18 cellular contexts compared by ENCODE assay signal in genomic region chr5:127431977-127432376, GRCh38.
DNase-seq lines count a peak whose midpoint lies in the region; ATAC-seq, FAIRE-seq and TF ChIP-seq lines count a peak whose summit lies in the region.
"Had no signal": no experiment of that assay in that cellular context is flagged by ENCODE, and none has a peak within 500 bp of the region (broad histone marks: within the 10 kb centered on the region; RNA-seq: fewer than 3 reads in every experiment).

No MANE protein-coding gene starts in this region.

- H3K4me3 Mint-ChIP-seq in mesothelial cell of epicardium, result no peak overlapping the region
- H3K4me3 Mint-ChIP-seq in activated CD8-positive, alpha-beta T cell treated with anti-CD3 and anti-CD28 coated beads for 36 hours, result no peak overlapping the region
- H3K4me3 Mint-ChIP-seq: CD4-positive, CD25-positive, alpha-beta regulatory T cell had no signal

- WGBS in pancreas, 2 donors, result 58 to 59% methylated on average over 4 of the region's 4 CpGs

- peaks cover 0 to 2% (median 0%) of the 10 kb centered on the region in 3 donors for H3K4me1 ChIP-seq in pancreas
- H3K4me1 ChIP-seq: BLaER1 treated with 17β-estradiol and CSF1 and Interleukin-3, amounts not matched to agents 10 nM and 100 nM had no signal

- no peak for DNase-seq in HEK293T (ENCODE audit: extremely low spot score)
- DNase-seq in MV-4-11 (lab: John Stamatoyannopoulos, UW), result peak; percentile 47
- DNase-seq in mesothelial cell of epicardium (ENCODE audit: low spot score in 2 of 2, unreplicated experiment in 2 of 2), result no peak
- DNase-seq in effector CD8-positive, alpha-beta T cell (lab: John Stamatoyannopoulos, UW), result no peak
- DNase-seq in activated CD8-positive, alpha-beta T cell treated with anti-CD3 and anti-CD28 coated beads for 36 hours, result no peak
- no peak for DNase-seq in pancreas
- DNase-seq: ACHN; CD4-positive, CD25-positive, alpha-beta regulatory T cell; DMS53; GM23248 had no signal

- CTCF ChIA-PET in HEK293T (lab: Yijun Ruan, JAX), result no interaction called here
- CTCF ChIA-PET in activated CD8-positive, alpha-beta T cell treated with anti-CD3 and anti-CD28 coated beads for 36 hours (lab: Charles Lee), result no interaction called here

- H3K36me3 ChIP-seq in pancreas, result no peaks in the 10 kb centered on the region
- H3K36me3 ChIP-seq: BLaER1 treated with 17β-estradiol and CSF1 and Interleukin-3, amounts not matched to agents 10 nM and 100 nM had no signal

- intact Hi-C loops in activated CD8-positive, alpha-beta T cell treated with anti-CD3 and anti-CD28 coated beads for 36 hours (cut with micrococcal nuclease), result no loop called here
- intact Hi-C loops in pancreas (cut with DNase I), result no loop called here

- H3K27me3 Mint-ChIP-seq in mesothelial cell of epicardium (ENCODE audit: low read depth), result no peaks in the 10 kb centered on the region
- H3K27me3 Mint-ChIP-seq in activated CD8-positive, alpha-beta T cell treated with anti-CD3 and anti-CD28 coated beads for 36 hours, result no peaks in the 10 kb centered on the region

- no peaks in the 10 kb centered on the region for H3K36me3 Mint-ChIP-seq in mesothelial cell of epicardium
- H3K36me3 Mint-ChIP-seq in activated CD8-positive, alpha-beta T cell treated with anti-CD3 and anti-CD28 coated beads for 36 hours (ENCODE audit: low read depth), result no peaks in the 10 kb centered on the region
- H3K36me3 Mint-ChIP-seq: CD4-positive, CD25-positive, alpha-beta regulatory T cell had no signal

- no peaks in the 10 kb centered on the region for H3K27me3 ChIP-seq in pancreas
- H3K27me3 ChIP-seq: BLaER1 treated with 17β-estradiol and CSF1 and Interleukin-3, amounts not matched to agents 10 nM and 100 nM had no signal

- no peak for FAIRE-seq in pancreas (lab: Jason Lieb, UNC)
- FAIRE-seq: GM12878, GM18507, H54 had no signal

- H3K9me3 Mint-ChIP-seq in mesothelial cell of epicardium, result no peaks in the 10 kb centered on the region
- H3K9me3 Mint-ChIP-seq in activated CD8-positive, alpha-beta T cell treated with anti-CD3 and anti-CD28 coated beads for 36 hours, result no peaks in the 10 kb centered on the region
- H3K9me3 Mint-ChIP-seq: CD4-positive, CD25-positive, alpha-beta regulatory T cell had no signal

- no peaks in the 10 kb centered on the region for H3K9me3 ChIP-seq in pancreas
- H3K9me3 ChIP-seq: BLaER1 treated with 17β-estradiol and CSF1 and Interleukin-3, amounts not matched to agents 10 nM and 100 nM had no signal

- POLR2A ChIA-PET in HEK293T (lab: Yijun Ruan, JAX), result no interaction called here
- POLR2A ChIA-PET in activated CD8-positive, alpha-beta T cell treated with anti-CD3 and anti-CD28 coated beads for 36 hours (lab: Charles Lee), result no interaction called here

- H3K27ac Mint-ChIP-seq in mesothelial cell of epicardium, result peak overlapping the region; percentile 75
- H3K27ac Mint-ChIP-seq in activated CD8-positive, alpha-beta T cell treated with anti-CD3 and anti-CD28 coated beads for 36 hours, result no peak overlapping the region
- H3K27ac Mint-ChIP-seq: CD4-positive, CD25-positive, alpha-beta regulatory T cell had no signal

- peaks cover 63% of the 10 kb centered on the region for H3K4me1 Mint-ChIP-seq in mesothelial cell of epicardium
- no peaks in the 10 kb centered on the region for H3K4me1 Mint-ChIP-seq in activated CD8-positive, alpha-beta T cell treated with anti-CD3 and anti-CD28 coated beads for 36 hours (ENCODE audit: low read depth)
- H3K4me1 Mint-ChIP-seq: CD4-positive, CD25-positive, alpha-beta regulatory T cell had no signal

- TF ChIP-seq CTCF in VCaP (conservative IDR thresholded peaks at IDR 0.05) (no peak), mesothelial cell of epicardium (IDR thresholded peaks at IDR 0.05; ENCODE audit: unreplicated experiment) (no peak), pancreas (IDR thresholded peaks at IDR 0.05) (no peak)
- TF ChIP-seq CTCF in activated CD8-positive, alpha-beta T cell treated with anti-CD3 and anti-CD28 coated beads for 36 hours (IDR thresholded peaks at IDR 0.05), result no peak

- no peak for ATAC-seq in activated CD8-positive, alpha-beta T cell treated with anti-CD3 and anti-CD28 coated beads for 36 hours
- ATAC-seq in pancreas (no peak), GM18511 (IDR thresholded peaks at IDR 0.05; ENCODE audit: unreplicated experiment) (no peak)
- ATAC-seq: GM12878, HCT116 had no signal

- no peak overlapping the region for H3K4me3 ChIP-seq in pancreas
- H3K4me3 ChIP-seq: BLaER1 treated with 17β-estradiol and CSF1 and Interleukin-3, amounts not matched to agents 10 nM and 100 nM; GM12878; GM23248 had no signal

- peak overlapping the region; percentile 26 for H3K27ac ChIP-seq in VCaP
- H3K27ac ChIP-seq in pancreas, result no peak overlapping the region
- H3K27ac ChIP-seq: BLaER1 treated with 17β-estradiol and CSF1 and Interleukin-3, amounts not matched to agents 10 nM and 100 nM; GM23248; HL-60 had no signal

TF ChIP-seq in HEK293T, 16 proteins besides CTCF, POLR2A, EP300 and RAD21:
- TF ChIP-seq ELF4 (IDR thresholded peaks at IDR 0.05), result no peak
- peak; percentile 37; the same call in 1 of the 2 replicates for TF ChIP-seq L3MBTL2 (conservative IDR thresholded peaks at IDR 0.05)
